1 cellular context compared by ENCODE assay signal in the genomic region with DNA sequence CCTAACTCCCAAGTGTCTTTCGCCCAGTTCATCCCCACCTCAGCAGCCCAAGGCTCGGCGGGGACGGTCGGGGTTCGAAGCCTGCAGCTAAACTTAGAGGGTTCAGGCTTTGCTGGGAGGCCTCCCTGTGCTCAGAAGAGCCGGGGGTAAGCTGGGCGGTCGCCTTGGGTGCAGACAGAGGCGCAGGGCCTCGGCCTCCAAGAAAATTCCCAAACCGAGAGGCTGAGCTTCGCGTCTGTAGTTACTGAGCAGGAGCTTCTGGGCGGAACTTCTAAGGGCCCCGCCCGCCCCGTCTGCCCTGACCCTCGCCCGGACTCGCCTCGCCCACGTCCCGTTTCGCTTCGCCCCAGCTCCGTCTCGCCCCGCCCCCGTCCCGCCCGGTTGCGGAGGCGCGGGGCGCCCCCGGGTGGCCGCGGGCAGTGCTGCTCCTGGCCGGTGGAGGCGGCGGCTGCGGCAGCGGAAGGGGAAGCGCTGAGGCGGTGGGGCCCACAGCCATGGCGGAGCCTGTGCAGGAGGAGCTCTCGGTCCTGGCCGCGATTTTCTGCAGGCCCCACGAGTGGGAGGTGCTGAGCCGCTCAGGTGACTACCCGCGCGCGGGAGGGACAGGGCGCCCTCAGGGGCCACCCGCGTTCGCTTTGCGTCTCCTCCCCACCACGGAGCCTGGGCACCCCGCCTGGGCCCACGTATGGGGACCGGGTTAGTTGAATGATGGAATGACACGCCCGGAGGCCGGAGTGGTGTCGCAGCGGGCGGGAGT.
TF ChIP-seq lines count a peak whose summit lies in the region.

A gene with protein sequence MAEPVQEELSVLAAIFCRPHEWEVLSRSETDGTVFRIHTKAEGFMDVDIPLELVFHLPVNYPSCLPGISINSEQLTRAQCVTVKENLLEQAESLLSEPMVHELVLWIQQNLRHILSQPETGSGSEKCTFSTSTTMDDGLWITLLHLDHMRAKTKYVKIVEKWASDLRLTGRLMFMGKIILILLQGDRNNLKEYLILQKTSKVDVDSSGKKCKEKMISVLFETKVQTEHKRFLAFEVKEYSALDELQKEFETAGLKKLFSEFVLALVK (plus strand): TSS at position 474 of the 757 bp plus-strand sequence. CDS start 21 bp downstream, at position 495.

TF ChIP-seq in HEK293, 187 proteins besides CTCF, POLR2A, EP300 and RAD21 (continued from another document and continues in another):
- TF ChIP-seq ZNF426 (tag by site-specific recombination; IDR thresholded peaks at IDR 0.05) = no peak
- no peak for TF ChIP-seq ZNF16 (tag by site-specific recombination; IDR thresholded peaks at IDR 0.05; ENCODE audit: low read depth)
- peak; percentile 92; the same call in 1 of the 2 replicates for TF ChIP-seq GLI4 (tag by site-specific recombination; IDR thresholded peaks at IDR 0.05)
- TF ChIP-seq ZNF366 (tag by site-specific recombination; conservative IDR thresholded peaks at IDR 0.05) = 0 out of 2 replicates have a peak, but pooled peaks have one; percentile 10
- no peak for TF ChIP-seq ZBTB17 (tag by site-specific recombination; IDR thresholded peaks at IDR 0.05)
- TF ChIP-seq, protein P1, sequence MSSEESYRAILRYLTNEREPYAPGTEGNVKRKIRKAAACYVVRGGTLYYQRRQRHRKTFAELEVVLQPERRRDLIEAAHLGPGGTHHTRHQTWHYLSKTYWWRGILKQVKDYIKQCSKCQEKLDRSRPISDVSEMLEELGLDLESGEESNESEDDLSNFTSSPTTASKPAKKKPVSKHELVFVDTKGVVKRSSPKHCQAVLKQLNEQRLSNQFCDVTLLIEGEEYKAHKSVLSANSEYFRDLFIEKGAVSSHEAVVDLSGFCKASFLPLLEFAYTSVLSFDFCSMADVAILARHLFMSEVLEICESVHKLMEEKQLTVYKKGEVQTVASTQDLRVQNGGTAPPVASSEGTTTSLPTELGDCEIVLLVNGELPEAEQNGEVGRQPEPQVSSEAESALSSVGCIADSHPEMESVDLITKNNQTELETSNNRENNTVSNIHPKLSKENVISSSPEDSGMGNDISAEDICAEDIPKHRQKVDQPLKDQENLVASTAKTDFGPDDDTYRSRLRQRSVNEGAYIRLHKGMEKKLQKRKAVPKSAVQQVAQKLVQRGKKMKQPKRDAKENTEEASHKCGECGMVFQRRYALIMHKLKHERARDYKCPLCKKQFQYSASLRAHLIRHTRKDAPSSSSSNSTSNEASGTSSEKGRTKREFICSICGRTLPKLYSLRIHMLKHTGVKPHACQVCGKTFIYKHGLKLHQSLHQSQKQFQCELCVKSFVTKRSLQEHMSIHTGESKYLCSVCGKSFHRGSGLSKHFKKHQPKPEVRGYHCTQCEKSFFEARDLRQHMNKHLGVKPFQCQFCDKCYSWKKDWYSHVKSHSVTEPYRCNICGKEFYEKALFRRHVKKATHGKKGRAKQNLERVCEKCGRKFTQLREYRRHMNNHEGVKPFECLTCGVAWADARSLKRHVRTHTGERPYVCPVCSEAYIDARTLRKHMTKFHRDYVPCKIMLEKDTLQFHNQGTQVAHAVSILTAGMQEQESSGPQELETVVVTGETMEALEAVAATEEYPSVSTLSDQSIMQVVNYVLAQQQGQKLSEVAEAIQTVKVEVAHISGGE (tag by site-specific recombination; conservative IDR thresholded peaks at IDR 0.05; ENCODE audit: low read depth) = peak; percentile 85
- TF ChIP-seq BCL11B (tag by site-specific recombination; IDR thresholded peaks at IDR 0.05; ENCODE audit: low read depth) = no peak
- no peak for TF ChIP-seq ZNF626 (tag by site-specific recombination; IDR thresholded peaks at IDR 0.05)
- TF ChIP-seq, protein P2, sequence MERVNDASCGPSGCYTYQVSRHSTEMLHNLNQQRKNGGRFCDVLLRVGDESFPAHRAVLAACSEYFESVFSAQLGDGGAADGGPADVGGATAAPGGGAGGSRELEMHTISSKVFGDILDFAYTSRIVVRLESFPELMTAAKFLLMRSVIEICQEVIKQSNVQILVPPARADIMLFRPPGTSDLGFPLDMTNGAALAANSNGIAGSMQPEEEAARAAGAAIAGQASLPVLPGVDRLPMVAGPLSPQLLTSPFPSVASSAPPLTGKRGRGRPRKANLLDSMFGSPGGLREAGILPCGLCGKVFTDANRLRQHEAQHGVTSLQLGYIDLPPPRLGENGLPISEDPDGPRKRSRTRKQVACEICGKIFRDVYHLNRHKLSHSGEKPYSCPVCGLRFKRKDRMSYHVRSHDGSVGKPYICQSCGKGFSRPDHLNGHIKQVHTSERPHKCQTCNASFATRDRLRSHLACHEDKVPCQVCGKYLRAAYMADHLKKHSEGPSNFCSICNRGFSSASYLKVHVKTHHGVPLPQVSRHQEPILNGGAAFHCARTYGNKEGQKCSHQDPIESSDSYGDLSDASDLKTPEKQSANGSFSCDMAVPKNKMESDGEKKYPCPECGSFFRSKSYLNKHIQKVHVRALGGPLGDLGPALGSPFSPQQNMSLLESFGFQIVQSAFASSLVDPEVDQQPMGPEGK (tag by site-specific recombination; IDR thresholded peaks at IDR 0.05) = peak; percentile 79; the same call in 1 of the 2 replicates
- TF ChIP-seq ZNF529 (tag by site-specific recombination; IDR thresholded peaks at IDR 0.05; ENCODE audit: insufficient replicate concordance) = no peak
- no peak for TF ChIP-seq TCF7L2 (IDR thresholded peaks at IDR 0.05; ENCODE audit: borderline replicate concordance, low read depth, low read length)
- TF ChIP-seq, protein P3, sequence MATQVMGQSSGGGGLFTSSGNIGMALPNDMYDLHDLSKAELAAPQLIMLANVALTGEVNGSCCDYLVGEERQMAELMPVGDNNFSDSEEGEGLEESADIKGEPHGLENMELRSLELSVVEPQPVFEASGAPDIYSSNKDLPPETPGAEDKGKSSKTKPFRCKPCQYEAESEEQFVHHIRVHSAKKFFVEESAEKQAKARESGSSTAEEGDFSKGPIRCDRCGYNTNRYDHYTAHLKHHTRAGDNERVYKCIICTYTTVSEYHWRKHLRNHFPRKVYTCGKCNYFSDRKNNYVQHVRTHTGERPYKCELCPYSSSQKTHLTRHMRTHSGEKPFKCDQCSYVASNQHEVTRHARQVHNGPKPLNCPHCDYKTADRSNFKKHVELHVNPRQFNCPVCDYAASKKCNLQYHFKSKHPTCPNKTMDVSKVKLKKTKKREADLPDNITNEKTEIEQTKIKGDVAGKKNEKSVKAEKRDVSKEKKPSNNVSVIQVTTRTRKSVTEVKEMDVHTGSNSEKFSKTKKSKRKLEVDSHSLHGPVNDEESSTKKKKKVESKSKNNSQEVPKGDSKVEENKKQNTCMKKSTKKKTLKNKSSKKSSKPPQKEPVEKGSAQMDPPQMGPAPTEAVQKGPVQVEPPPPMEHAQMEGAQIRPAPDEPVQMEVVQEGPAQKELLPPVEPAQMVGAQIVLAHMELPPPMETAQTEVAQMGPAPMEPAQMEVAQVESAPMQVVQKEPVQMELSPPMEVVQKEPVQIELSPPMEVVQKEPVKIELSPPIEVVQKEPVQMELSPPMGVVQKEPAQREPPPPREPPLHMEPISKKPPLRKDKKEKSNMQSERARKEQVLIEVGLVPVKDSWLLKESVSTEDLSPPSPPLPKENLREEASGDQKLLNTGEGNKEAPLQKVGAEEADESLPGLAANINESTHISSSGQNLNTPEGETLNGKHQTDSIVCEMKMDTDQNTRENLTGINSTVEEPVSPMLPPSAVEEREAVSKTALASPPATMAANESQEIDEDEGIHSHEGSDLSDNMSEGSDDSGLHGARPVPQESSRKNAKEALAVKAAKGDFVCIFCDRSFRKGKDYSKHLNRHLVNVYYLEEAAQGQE (tag by site-specific recombination; IDR thresholded peaks at IDR 0.05) = no peak
- peak; percentile 60 for TF ChIP-seq ZNF2 (tag by site-specific recombination; IDR thresholded peaks at IDR 0.05)
- peak; percentile 35; the same call in 1 of the 2 replicates for TF ChIP-seq WT1 (tag by site-specific recombination; IDR thresholded peaks at IDR 0.05)
- no peak for TF ChIP-seq ZNF23 (tag by site-specific recombination; IDR thresholded peaks at IDR 0.05; ENCODE audit: borderline replicate concordance)
- no peak for TF ChIP-seq ZNF350 (tag by site-specific recombination; IDR thresholded peaks at IDR 0.05)
- no peak for TF ChIP-seq ZNF664 (tag by site-specific recombination; IDR thresholded peaks at IDR 0.05)
- TF ChIP-seq ZNF596 (tag by site-specific recombination; IDR thresholded peaks at IDR 0.05) = 0 out of 2 replicates have a peak, but pooled peaks have one; percentile 4
- TF ChIP-seq ZNF174 (tag by site-specific recombination; IDR thresholded peaks at IDR 0.05) = no peak
- no peak for TF ChIP-seq GLI2 (tag by site-specific recombination; IDR thresholded peaks at IDR 0.05; ENCODE audit: borderline replicate concordance, low read depth)
- no peak for TF ChIP-seq ZNF155 (tag by site-specific recombination; IDR thresholded peaks at IDR 0.05)
- peak; percentile 100 for TF ChIP-seq ZFP69B (tag by site-specific recombination; IDR thresholded peaks at IDR 0.05)
- TF ChIP-seq SALL2 (tag by site-specific recombination; IDR thresholded peaks at IDR 0.05; ENCODE audit: borderline replicate concordance) = no peak
- no peak for TF ChIP-seq ZNF184 (tag by site-specific recombination; IDR thresholded peaks at IDR 0.05)
- TF ChIP-seq, protein P4, sequence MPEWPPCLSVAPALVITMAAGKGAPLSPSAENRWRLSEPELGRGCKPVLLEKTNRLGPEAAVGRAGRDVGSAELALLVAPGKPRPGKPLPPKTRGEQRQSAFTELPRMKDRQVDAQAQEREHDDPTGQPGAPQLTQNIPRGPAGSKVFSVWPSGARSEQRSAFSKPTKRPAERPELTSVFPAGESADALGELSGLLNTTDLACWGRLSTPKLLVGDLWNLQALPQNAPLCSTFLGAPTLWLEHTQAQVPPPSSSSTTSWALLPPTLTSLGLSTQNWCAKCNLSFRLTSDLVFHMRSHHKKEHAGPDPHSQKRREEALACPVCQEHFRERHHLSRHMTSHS (tag by site-specific recombination; IDR thresholded peaks at IDR 0.05) = no peak
- TF ChIP-seq, protein P5, sequence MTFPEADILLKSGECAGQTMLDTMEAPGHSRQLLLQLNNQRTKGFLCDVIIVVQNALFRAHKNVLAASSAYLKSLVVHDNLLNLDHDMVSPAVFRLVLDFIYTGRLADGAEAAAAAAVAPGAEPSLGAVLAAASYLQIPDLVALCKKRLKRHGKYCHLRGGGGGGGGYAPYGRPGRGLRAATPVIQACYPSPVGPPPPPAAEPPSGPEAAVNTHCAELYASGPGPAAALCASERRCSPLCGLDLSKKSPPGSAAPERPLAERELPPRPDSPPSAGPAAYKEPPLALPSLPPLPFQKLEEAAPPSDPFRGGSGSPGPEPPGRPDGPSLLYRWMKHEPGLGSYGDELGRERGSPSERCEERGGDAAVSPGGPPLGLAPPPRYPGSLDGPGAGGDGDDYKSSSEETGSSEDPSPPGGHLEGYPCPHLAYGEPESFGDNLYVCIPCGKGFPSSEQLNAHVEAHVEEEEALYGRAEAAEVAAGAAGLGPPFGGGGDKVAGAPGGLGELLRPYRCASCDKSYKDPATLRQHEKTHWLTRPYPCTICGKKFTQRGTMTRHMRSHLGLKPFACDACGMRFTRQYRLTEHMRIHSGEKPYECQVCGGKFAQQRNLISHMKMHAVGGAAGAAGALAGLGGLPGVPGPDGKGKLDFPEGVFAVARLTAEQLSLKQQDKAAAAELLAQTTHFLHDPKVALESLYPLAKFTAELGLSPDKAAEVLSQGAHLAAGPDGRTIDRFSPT (tag by site-specific recombination; IDR thresholded peaks at IDR 0.05) = no peak
- TF ChIP-seq, protein P6, sequence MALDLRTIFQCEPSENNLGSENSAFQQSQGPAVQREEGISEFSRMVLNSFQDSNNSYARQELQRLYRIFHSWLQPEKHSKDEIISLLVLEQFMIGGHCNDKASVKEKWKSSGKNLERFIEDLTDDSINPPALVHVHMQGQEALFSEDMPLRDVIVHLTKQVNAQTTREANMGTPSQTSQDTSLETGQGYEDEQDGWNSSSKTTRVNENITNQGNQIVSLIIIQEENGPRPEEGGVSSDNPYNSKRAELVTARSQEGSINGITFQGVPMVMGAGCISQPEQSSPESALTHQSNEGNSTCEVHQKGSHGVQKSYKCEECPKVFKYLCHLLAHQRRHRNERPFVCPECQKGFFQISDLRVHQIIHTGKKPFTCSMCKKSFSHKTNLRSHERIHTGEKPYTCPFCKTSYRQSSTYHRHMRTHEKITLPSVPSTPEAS (tag by site-specific recombination; IDR thresholded peaks at IDR 0.05) = no peak
- no peak for TF ChIP-seq ZNF121 (tag by site-specific recombination; IDR thresholded peaks at IDR 0.05)
- TF ChIP-seq ZNF747 (tag by site-specific recombination; IDR thresholded peaks at IDR 0.05) = no peak
- no peak for TF ChIP-seq ZNF837 (tag by site-specific recombination; IDR thresholded peaks at IDR 0.05)
- TF ChIP-seq OSR2 (tag by site-specific recombination; IDR thresholded peaks at IDR 0.05) = 0 out of 2 replicates have a peak, but pooled peaks have one; percentile 15
- TF ChIP-seq ZNF211 (tag by site-specific recombination; IDR thresholded peaks at IDR 0.05; ENCODE audit: low read depth) = no peak
- no peak; the same call in 1 of the 2 replicates for TF ChIP-seq ZBTB1 (tag by site-specific recombination; IDR thresholded peaks at IDR 0.05)
- TF ChIP-seq, protein P7, sequence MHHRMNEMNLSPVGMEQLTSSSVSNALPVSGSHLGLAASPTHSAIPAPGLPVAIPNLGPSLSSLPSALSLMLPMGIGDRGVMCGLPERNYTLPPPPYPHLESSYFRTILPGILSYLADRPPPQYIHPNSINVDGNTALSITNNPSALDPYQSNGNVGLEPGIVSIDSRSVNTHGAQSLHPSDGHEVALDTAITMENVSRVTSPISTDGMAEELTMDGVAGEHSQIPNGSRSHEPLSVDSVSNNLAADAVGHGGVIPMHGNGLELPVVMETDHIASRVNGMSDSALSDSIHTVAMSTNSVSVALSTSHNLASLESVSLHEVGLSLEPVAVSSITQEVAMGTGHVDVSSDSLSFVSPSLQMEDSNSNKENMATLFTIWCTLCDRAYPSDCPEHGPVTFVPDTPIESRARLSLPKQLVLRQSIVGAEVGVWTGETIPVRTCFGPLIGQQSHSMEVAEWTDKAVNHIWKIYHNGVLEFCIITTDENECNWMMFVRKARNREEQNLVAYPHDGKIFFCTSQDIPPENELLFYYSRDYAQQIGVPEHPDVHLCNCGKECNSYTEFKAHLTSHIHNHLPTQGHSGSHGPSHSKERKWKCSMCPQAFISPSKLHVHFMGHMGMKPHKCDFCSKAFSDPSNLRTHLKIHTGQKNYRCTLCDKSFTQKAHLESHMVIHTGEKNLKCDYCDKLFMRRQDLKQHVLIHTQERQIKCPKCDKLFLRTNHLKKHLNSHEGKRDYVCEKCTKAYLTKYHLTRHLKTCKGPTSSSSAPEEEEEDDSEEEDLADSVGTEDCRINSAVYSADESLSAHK (tag by site-specific recombination; IDR thresholded peaks at IDR 0.05) = no peak
- TF ChIP-seq ZNF112 (tag by site-specific recombination; IDR thresholded peaks at IDR 0.05) = no peak
- TF ChIP-seq ZSCAN30 (tag by site-specific recombination; IDR thresholded peaks at IDR 0.05) = peak; percentile 94
- no peak for TF ChIP-seq ZNF585B (tag by site-specific recombination; IDR thresholded peaks at IDR 0.05)
- TF ChIP-seq, protein P8, sequence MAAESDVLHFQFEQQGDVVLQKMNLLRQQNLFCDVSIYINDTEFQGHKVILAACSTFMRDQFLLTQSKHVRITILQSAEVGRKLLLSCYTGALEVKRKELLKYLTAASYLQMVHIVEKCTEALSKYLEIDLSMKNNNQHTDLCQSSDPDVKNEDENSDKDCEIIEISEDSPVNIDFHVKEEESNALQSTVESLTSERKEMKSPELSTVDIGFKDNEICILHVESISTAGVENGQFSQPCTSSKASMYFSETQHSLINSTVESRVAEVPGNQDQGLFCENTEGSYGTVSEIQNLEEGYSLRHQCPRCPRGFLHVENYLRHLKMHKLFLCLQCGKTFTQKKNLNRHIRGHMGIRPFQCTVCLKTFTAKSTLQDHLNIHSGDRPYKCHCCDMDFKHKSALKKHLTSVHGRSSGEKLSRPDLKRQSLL (tag by site-specific recombination; IDR thresholded peaks at IDR 0.05) = no peak
- peak; percentile 49; the same call in 1 of the 2 replicates for TF ChIP-seq ZNF501 (tag by site-specific recombination; IDR thresholded peaks at IDR 0.05)
